ENCODE assay signal across 10 cellular contexts in the genomic region with DNA sequence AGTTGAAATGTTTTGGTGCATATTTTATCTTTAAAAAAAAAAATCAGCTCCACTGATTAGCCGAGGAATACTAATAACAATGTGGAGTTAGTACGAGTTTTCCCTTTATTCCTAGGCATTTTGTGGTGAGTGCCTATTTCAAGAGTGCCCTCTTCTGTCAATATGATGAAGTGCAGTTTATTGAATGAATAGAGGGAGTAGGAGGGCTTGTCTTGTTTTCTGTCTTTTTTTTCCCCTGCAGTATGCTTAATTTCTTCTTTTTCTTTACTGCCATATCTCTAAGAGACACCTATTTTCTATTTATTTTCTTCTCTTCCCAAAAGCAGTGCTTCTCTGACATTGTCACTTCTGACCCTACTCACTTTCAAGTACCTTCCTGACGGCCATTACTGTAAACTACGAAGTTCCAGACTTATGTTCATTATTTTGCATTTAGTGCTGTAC.
DNase-seq lines count a peak whose midpoint lies in the region; ATAC-seq and TF ChIP-seq lines count a peak whose summit lies in the region.
"Had no signal": no experiment of that assay in that cellular context is flagged by ENCODE, and none has a peak within 500 bp of the region (broad histone marks: within the 10 kb centered on the region; RNA-seq: fewer than 3 reads in every experiment).

No MANE protein-coding gene starts in this region.

- H3K9ac ChIP-seq in endodermal cell (ENCODE audit: extremely low read depth, low read length, poor library complexity, severe bottlenecking), result no peak overlapping the region

- no peak for DNase-seq in heart right ventricle
- no peak for DNase-seq in Right ventricle myocardium inferior (ENCODE audit: missing footprints)
- peak; percentile 11 for DNase-seq in NCI-H82 treated with DMSO at 0.1 percent for 48 hours (lab: John Stamatoyannopoulos, UW; ENCODE audit: unreplicated experiment)
- no peak for DNase-seq in endodermal cell
- DNase-seq in type B pancreatic cell (ENCODE audit: extremely low spot score, unreplicated experiment), result no peak
- no peak for DNase-seq in naive thymus-derived CD8-positive, alpha-beta T cell
- no peak for DNase-seq in C1 segment of cervical spinal cord (lab: John Stamatoyannopoulos, UW)
- DNase-seq in CD8-positive, alpha-beta T cell, result no peak
- DNase-seq: activated B cell treated with CpG ODN at 0.5 μM for 24 hours had no signal

- H3K36me3 Mint-ChIP-seq in endodermal cell (ENCODE audit: low read depth) (no peaks in the 10 kb centered on the region), type B pancreatic cell (no peaks in the 10 kb centered on the region)
- peaks cover 2 to 22% (median 7%) of the 10 kb centered on the region in 3 donors for H3K36me3 Mint-ChIP-seq in naive thymus-derived CD8-positive, alpha-beta T cell
- no peaks in the 10 kb centered on the region for H3K36me3 Mint-ChIP-seq in CD8-positive, alpha-beta T cell

- H3K9me3 Mint-ChIP-seq in endodermal cell, result peaks cover 22% of the 10 kb centered on the region
- peaks cover 12% of the 10 kb centered on the region for H3K9me3 Mint-ChIP-seq in type B pancreatic cell
- peaks cover 6 to 26% (median 20%) of the 10 kb centered on the region in 9 donors for H3K9me3 Mint-ChIP-seq in naive thymus-derived CD8-positive, alpha-beta T cell
- peaks cover 18% of the 10 kb centered on the region for H3K9me3 Mint-ChIP-seq in CD8-positive, alpha-beta T cell

- no peak overlapping the region for H3K27ac Mint-ChIP-seq in endodermal cell
- H3K27ac Mint-ChIP-seq in type B pancreatic cell, result no peak overlapping the region
- no peak overlapping the region for H3K27ac Mint-ChIP-seq in naive thymus-derived CD8-positive, alpha-beta T cell
- no peak overlapping the region for H3K27ac Mint-ChIP-seq in CD8-positive, alpha-beta T cell
- H3K27ac Mint-ChIP-seq: activated B cell treated with CpG ODN at 0.5 μM for 24 hours; stimulated activated naive CD8-positive, alpha-beta T cell treated with anti-CD3 and anti-CD28 coated beads, Interleukin-15, Interleukin-2, amounts not matched to agents 100 ng/mL and 50 ng/mL, for 24 hours had no signal

- TF ChIP-seq CTCF in heart right ventricle (IDR thresholded peaks at IDR 0.05) (peak in 5 of 9 donors; percentile 21 to 48 (median 34)), endodermal cell (conservative IDR thresholded peaks at IDR 0.05) (peak; percentile 70), type B pancreatic cell (conservative IDR thresholded peaks at IDR 0.05) (peak; percentile 65)
- TF ChIP-seq CTCF in CD8-positive, alpha-beta T cell (IDR thresholded peaks at IDR 0.05), result no peak

- H3K36me3 ChIP-seq in heart right ventricle (no peaks in the 10 kb centered on the region), endodermal cell (ENCODE audit: control insufficient read depth, insufficient read depth, low read length) (no peaks in the 10 kb centered on the region)
- no peaks in the 10 kb centered on the region for H3K36me3 ChIP-seq in CD8-positive, alpha-beta T cell (ENCODE audit: insufficient read depth, low read length)

- H3K27me3 ChIP-seq in heart right ventricle (peaks cover 0 to 26% (median 13%) of the 10 kb centered on the region in 7 donors), endodermal cell (ENCODE audit: control insufficient read depth, insufficient read depth, low read length, poor library complexity, severe bottlenecking) (peaks cover 13% of the 10 kb centered on the region)
- no peaks in the 10 kb centered on the region for H3K27me3 ChIP-seq in CD8-positive, alpha-beta T cell (ENCODE audit: insufficient read depth, low read length)

- H3K4me1 Mint-ChIP-seq in endodermal cell (peaks cover 1% of the 10 kb centered on the region), type B pancreatic cell (ENCODE audit: unreplicated experiment) (peaks cover 3% of the 10 kb centered on the region)
- no peaks in the 10 kb centered on the region for H3K4me1 Mint-ChIP-seq in naive thymus-derived CD8-positive, alpha-beta T cell
- H3K4me1 Mint-ChIP-seq in CD8-positive, alpha-beta T cell (ENCODE audit: low read depth), result no peaks in the 10 kb centered on the region
- H3K4me1 Mint-ChIP-seq: activated B cell treated with CpG ODN at 0.5 μM for 24 hours had no signal

- peaks cover 9% of the 10 kb centered on the region for H3K27me3 Mint-ChIP-seq in endodermal cell (ENCODE audit: insufficient read depth)
- H3K27me3 Mint-ChIP-seq in type B pancreatic cell, result peaks cover 26% of the 10 kb centered on the region
- peaks cover 16 to 56% (median 33%) of the 10 kb centered on the region in 5 donors for H3K27me3 Mint-ChIP-seq in naive thymus-derived CD8-positive, alpha-beta T cell
- H3K27me3 Mint-ChIP-seq in CD8-positive, alpha-beta T cell (ENCODE audit: low read depth), result peaks cover 23% of the 10 kb centered on the region

- H3K4me3 ChIP-seq in heart right ventricle (no peak overlapping the region), endodermal cell (ENCODE audit: low read length) (no peak overlapping the region)
- H3K4me3 ChIP-seq in CD8-positive, alpha-beta T cell (ENCODE audit: low read depth, low read length), result no peak overlapping the region

- CTCF ChIA-PET in CD8-positive, alpha-beta T cell (lab: Charles Lee), result no interaction called here

- 78 to 81% methylated on average over 4 of the region's 4 CpGs for WGBS in heart right ventricle, 2 donors
- WGBS in endodermal cell (ENCODE audit: insufficient coverage in 1 of 2, insufficient read length in 1 of 2), 2 experiments, result 71 to 88% methylated on average over 2 to 4 of the region's 4 CpGs

- peaks cover 0 to under 1% (median 0%) of the 10 kb centered on the region in 9 donors for H3K4me1 ChIP-seq in heart right ventricle
- H3K4me1 ChIP-seq in endodermal cell (ENCODE audit: control insufficient read depth, insufficient read depth, low read length), result no peaks in the 10 kb centered on the region
- no peaks in the 10 kb centered on the region for H3K4me1 ChIP-seq in CD8-positive, alpha-beta T cell (ENCODE audit: insufficient read depth, low read length)

- ATAC-seq in heart right ventricle (no peak), Right ventricle myocardium inferior (no peak)
- no peak for ATAC-seq in naive thymus-derived CD8-positive, alpha-beta T cell
- no peak for ATAC-seq in CD8-positive, alpha-beta T cell

- no peak overlapping the region for H3K27ac ChIP-seq in heart right ventricle
- H3K27ac ChIP-seq in endodermal cell (ENCODE audit: low read depth, low read length), result no peak overlapping the region
- no peak overlapping the region for H3K27ac ChIP-seq in CD8-positive, alpha-beta T cell (ENCODE audit: low read depth, low read length)

- POLR2A ChIA-PET in naive thymus-derived CD8-positive, alpha-beta T cell (lab: Charles Lee), result no interaction called here
- POLR2A ChIA-PET in CD8-positive, alpha-beta T cell (lab: Charles Lee), result no interaction called here

- H3K4me3 Mint-ChIP-seq in endodermal cell (no peak overlapping the region), type B pancreatic cell (no peak overlapping the region)
- H3K4me3 Mint-ChIP-seq in naive thymus-derived CD8-positive, alpha-beta T cell, result no peak overlapping the region
- H3K4me3 Mint-ChIP-seq in CD8-positive, alpha-beta T cell, result no peak overlapping the region
- H3K4me3 Mint-ChIP-seq: activated B cell treated with CpG ODN at 0.5 μM for 24 hours; stimulated activated naive CD8-positive, alpha-beta T cell treated with anti-CD3 and anti-CD28 coated beads, Interleukin-15, Interleukin-2, amounts not matched to agents 100 ng/mL and 50 ng/mL, for 24 hours had no signal

- H3K9me3 ChIP-seq in heart right ventricle (peaks cover 0 to 29% (median 12%) of the 10 kb centered on the region in 11 donors), endodermal cell (ENCODE audit: control insufficient read depth, low read length) (peaks cover 20% of the 10 kb centered on the region)
- H3K9me3 ChIP-seq in CD8-positive, alpha-beta T cell (ENCODE audit: low read length), result no peaks in the 10 kb centered on the region

- intact Hi-C loops in heart right ventricle (cut with DNase I), result no loop called here
- intact Hi-C loops in Right ventricle myocardium inferior (cut with DNase I), result no loop called here
- intact Hi-C loops in CD8-positive, alpha-beta T cell (cut with DNase I, micrococcal nuclease), result no loop called here
